Comparison of ENCODE assay signal across 9 cellular contexts in genomic region chrX:125203737-125204578, GRCh38.
DNase-seq lines count a peak whose midpoint lies in the region; ATAC-seq and TF ChIP-seq lines count a peak whose summit lies in the region.
"Had no signal": no experiment of that assay in that cellular context is flagged by ENCODE, and none has a peak within 500 bp of the region (broad histone marks: within the 10 kb centered on the region; RNA-seq: fewer than 3 reads in every experiment).

No MANE protein-coding gene starts in this region.

- ATAC-seq in lower lobe of right lung (peak; percentile 58 to 59), GM19328 (IDR thresholded peaks at IDR 0.05; ENCODE audit: unreplicated experiment) (no peak)
- ATAC-seq: HCT116 had no signal

- H3K27me3 ChIP-seq in lower lobe of right lung (ENCODE audit: low read depth) (peaks cover 13% of the 10 kb centered on the region), thyroid gland (no peaks in the 10 kb centered on the region)

- TF ChIP-seq CTCF in lower lobe of right lung (IDR thresholded peaks at IDR 0.05) (no peak), thyroid gland (IDR thresholded peaks at IDR 0.05) (no peak)

- WGBS in thyroid gland, 2 donors: 0 to 1% methylated on average over 13 to 14 of the region's 63 CpGs

- H3K9me3 ChIP-seq in lower lobe of right lung (no peaks in the 10 kb centered on the region), thyroid gland (no peaks in the 10 kb centered on the region)

- H3K4me3 ChIP-seq in lower lobe of right lung: peak overlapping the region; percentile 42
- peak overlapping the region in 2 of 3 donors; percentile 13 to 23 for H3K4me3 ChIP-seq in thyroid gland (replicated peaks in 1 of 3)

- peak in 1 of 2 donors; percentile 40 for TF ChIP-seq POLR2A in thyroid gland (IDR thresholded peaks at IDR 0.05)

- no peaks in the 10 kb centered on the region for H3K36me3 ChIP-seq in lower lobe of right lung
- H3K36me3 ChIP-seq in thyroid gland: no peaks in the 10 kb centered on the region

- H3K27ac ChIP-seq in lower lobe of right lung (no peak overlapping the region), thyroid gland (peak overlapping the region; percentile 10 to 46 (median 32))

- intact Hi-C loops in lower lobe of right lung (cut with DNase I): no loop called here
- intact Hi-C loops in thyroid gland (cut with DNase I): no loop called here

- H3K4me1 ChIP-seq in lower lobe of right lung (no peaks in the 10 kb centered on the region), thyroid gland (no peaks in the 10 kb centered on the region)

- DNase-seq in D341Med (ENCODE audit: low spot score): peak; percentile 50
- DNase-seq in NCI-H446 treated with DMSO at 0.1 percent for 48 hours (lab: John Stamatoyannopoulos, UW): peak; percentile 79
- peak; percentile 81 for DNase-seq in cerebellar cortex (ENCODE audit: low spot score)
- DNase-seq in lower lobe of right lung: peak; percentile 41
- DNase-seq in thyroid gland: peak; percentile 60 to 65
- DNase-seq in epidermal melanocyte (ENCODE audit: insufficient read length, low spot score): no peak
- no peak for DNase-seq in dermis blood vessel endothelial cell

Comparison
In these comparisons a context has a peak if more than half of its experiments do, and no peak if none do; other contexts are left out.
1. DNase-seq: peak in D341Med (single experiment), NCI-H446 treated with DMSO at 0.1 percent for 48 hours (single experiment), cerebellar cortex (single experiment), lower lobe of right lung (single experiment) and thyroid gland (2 of 2); none in epidermal melanocyte (single experiment) and dermis blood vessel endothelial cell (single experiment).